In genomic region chr7:151675521-151675920, GRCh38 we compare ENCODE assay signal across 15 cellular contexts.
DNase-seq lines count a peak whose midpoint lies in the region; ATAC-seq and TF ChIP-seq lines count a peak whose summit lies in the region.
"Had no signal": no experiment of that assay in that cellular context is flagged by ENCODE, and none has a peak within 500 bp of the region (broad histone marks: within the 10 kb centered on the region; RNA-seq: fewer than 3 reads in every experiment).

No MANE protein-coding gene starts in this region.

- H2BK5ac ChIP-seq in neuronal stem cell (ENCODE audit: low read length): no peak overlapping the region

- peak overlapping the region; percentile 18 for H3K23ac ChIP-seq in neuronal stem cell (ENCODE audit: low read depth, low read length, poor library complexity)

- H3K9ac ChIP-seq in liver (ENCODE audit: low read depth in 1 of 2, low read length in 2 of 2) (no peak overlapping the region), neuronal stem cell (ENCODE audit: low read depth, low read length, poor library complexity) (no peak overlapping the region)
- H3K9ac ChIP-seq: BLaER1 had no signal

- TF ChIP-seq POLR2A in right lobe of liver (IDR thresholded peaks at IDR 0.05) (no peak), spleen (IDR thresholded peaks at IDR 0.05) (no peak), esophagus squamous epithelium (IDR thresholded peaks at IDR 0.05) (no peak)

- WGBS in liver: 87% methylated on average over 16 of the region's 16 CpGs
- WGBS in right lobe of liver (ENCODE audit: insufficient coverage, low coverage, low lambda C conversion rate, missing lambda C conversion rate): 80% methylated on average over 11 of the region's 16 CpGs
- no CpG with 5 or more reads among the region's 16 CpGs for WGBS in neuronal stem cell (ENCODE audit: extremely low coverage in 2 of 2, insufficient read length in 2 of 2, insufficient replicate concordance in 1 of 2), 2 donors
- WGBS in spleen, 5 donors: 70 to 86% (median 80%) methylated on average over 16 of the region's 16 CpGs
- 90 to 95% methylated on average over 15 to 16 of the region's 16 CpGs for WGBS in esophagus squamous epithelium, 2 donors

- no peak for TF ChIP-seq RAD21 in liver (IDR thresholded peaks at IDR 0.05)

- DNase-seq in right lobe of liver (no peak), neuronal stem cell (ENCODE audit: low spot score) (no peak), spleen (no peak), LoVo (ENCODE audit: low spot score) (no peak), esophagus squamous epithelium (lab: John Stamatoyannopoulos, UW) (no peak)
- DNase-seq in stimulated activated effector memory CD8-positive, alpha-beta T cell treated with anti-CD3 and anti-CD28 coated beads, Interleukin-12 subunit alpha, Interleukin-12 subunit beta, amount 100 ng/mL, for 72 hours (ENCODE audit: low spot score in 2 of 2): no peak
- DNase-seq: 8988T; Calu3; CD8-positive, alpha-beta T cell; DMS79 treated with DMSO at 0.1 percent for 48 hours; GF-D8 had no signal

- H3K4me1 Mint-ChIP-seq in stimulated activated effector memory CD8-positive, alpha-beta T cell treated with anti-CD3 and anti-CD28 coated beads, Interleukin-12 subunit alpha, Interleukin-12 subunit beta, amount 100 ng/mL, for 72 hours: peaks cover 33% of the 10 kb centered on the region

- no peaks in the 10 kb centered on the region for H3K79me1 ChIP-seq in neuronal stem cell (ENCODE audit: low read depth, low read length)

- H3K27me3 ChIP-seq in liver (ENCODE audit: control insufficient read depth in 4 of 4, insufficient read depth in 4 of 4, low read length in 3 of 4): no peaks in the 10 kb centered on the region
- no peaks in the 10 kb centered on the region for H3K27me3 ChIP-seq in right lobe of liver
- no peaks in the 10 kb centered on the region for H3K27me3 ChIP-seq in neuronal stem cell (ENCODE audit: control insufficient read depth in 3 of 3, insufficient read depth in 3 of 3, low read depth in 1 of 3, low read length in 3 of 3)
- no peaks in the 10 kb centered on the region for H3K27me3 ChIP-seq in spleen (replicated peaks in 1 of 7)
- no peaks in the 10 kb centered on the region for H3K27me3 ChIP-seq in esophagus squamous epithelium
- H3K27me3 ChIP-seq: BLaER1 had no signal

- peaks cover 7% of the 10 kb centered on the region for H3K36me3 Mint-ChIP-seq in stimulated activated effector memory CD8-positive, alpha-beta T cell treated with anti-CD3 and anti-CD28 coated beads, Interleukin-12 subunit alpha, Interleukin-12 subunit beta, amount 100 ng/mL, for 72 hours

- H3K27ac ChIP-seq in liver (ENCODE audit: low read depth in 1 of 2, low read length in 2 of 2): no peak overlapping the region
- H3K27ac ChIP-seq in right lobe of liver: no peak overlapping the region
- H3K27ac ChIP-seq in neuronal stem cell (replicated peaks; ENCODE audit: low read length): no peak overlapping the region
- peak overlapping the region in 3 of 8 donors; percentile 7 to 32 (median 29) for H3K27ac ChIP-seq in spleen
- no peak overlapping the region for H3K27ac ChIP-seq in esophagus squamous epithelium
- H3K27ac ChIP-seq: BLaER1 had no signal

- H3K14ac ChIP-seq in neuronal stem cell (ENCODE audit: low read length): no peak overlapping the region

- no peak overlapping the region for H2BK15ac ChIP-seq in neuronal stem cell (ENCODE audit: low read length)

- H2AFZ ChIP-seq in neuronal stem cell (ENCODE audit: low read length): no peak overlapping the region

- H3K9me3 ChIP-seq in liver (ENCODE audit: control insufficient read depth in 4 of 4, low read length in 3 of 4) (no peaks in the 10 kb centered on the region), right lobe of liver (no peaks in the 10 kb centered on the region), neuronal stem cell (replicated peaks in 1 of 2; ENCODE audit: control insufficient read depth in 2 of 2, insufficient read depth in 1 of 2, low read depth in 1 of 2, low read length in 2 of 2) (no peaks in the 10 kb centered on the region), spleen (no peaks in the 10 kb centered on the region), esophagus squamous epithelium (no peaks in the 10 kb centered on the region)
- H3K9me3 ChIP-seq: BLaER1, HAP-1 had no signal

- no peak overlapping the region for H3K4me3 Mint-ChIP-seq in stimulated activated effector memory CD8-positive, alpha-beta T cell treated with anti-CD3 and anti-CD28 coated beads, Interleukin-12 subunit alpha, Interleukin-12 subunit beta, amount 100 ng/mL, for 72 hours
- H3K4me3 Mint-ChIP-seq: CD14-positive monocyte; CD8-positive, alpha-beta T cell had no signal

- TF ChIP-seq CTCF in liver (IDR thresholded peaks at IDR 0.05; ENCODE audit: low read depth, low read length, missing input control): no peak
- no peak for TF ChIP-seq CTCF in right lobe of liver (IDR thresholded peaks at IDR 0.05)
- no peak for TF ChIP-seq CTCF in spleen (IDR thresholded peaks at IDR 0.05 in 8 of 11, conservative IDR thresholded peaks at IDR 0.05 in 3 of 11)
- TF ChIP-seq CTCF in esophagus squamous epithelium (IDR thresholded peaks at IDR 0.05): no peak

- H4K8ac ChIP-seq in neuronal stem cell (ENCODE audit: low read depth, low read length): no peak overlapping the region

- no peak overlapping the region for H4K91ac ChIP-seq in neuronal stem cell (ENCODE audit: low read depth, low read length, poor library complexity)

- H3K27ac Mint-ChIP-seq in stimulated activated effector memory CD8-positive, alpha-beta T cell treated with anti-CD3 and anti-CD28 coated beads, Interleukin-12 subunit alpha, Interleukin-12 subunit beta, amount 100 ng/mL, for 72 hours: peak overlapping the region; percentile 37
- H3K27ac Mint-ChIP-seq: CD8-positive, alpha-beta T cell had no signal

- H3K4me3 ChIP-seq in liver (ENCODE audit: low read depth in 1 of 3, low read length in 3 of 3): no peak overlapping the region
- H3K4me3 ChIP-seq in right lobe of liver: no peak overlapping the region
- no peak overlapping the region for H3K4me3 ChIP-seq in neuronal stem cell (ENCODE audit: low read length in 2 of 2)
- H3K4me3 ChIP-seq in spleen: no peak overlapping the region
- H3K4me3 ChIP-seq in esophagus squamous epithelium: no peak overlapping the region
- H3K4me3 ChIP-seq: BLaER1, HAP-1 had no signal

- no peak for ATAC-seq in right lobe of liver
- ATAC-seq in stimulated activated effector memory CD8-positive, alpha-beta T cell treated with anti-CD3 and anti-CD28 coated beads, Interleukin-12 subunit alpha, Interleukin-12 subunit beta, amount 100 ng/mL, for 72 hours: no peak
- ATAC-seq: CD8-positive, alpha-beta T cell had no signal

- intact Hi-C loops in right lobe of liver (cut with DNase I) (no loop called here), spleen (cut with DNase I; ENCODE audit: low total_unique reads) (no loop called here), esophagus squamous epithelium (cut with DNase I) (no loop called here)

- H3K9me3 Mint-ChIP-seq in stimulated activated effector memory CD8-positive, alpha-beta T cell treated with anti-CD3 and anti-CD28 coated beads, Interleukin-12 subunit alpha, Interleukin-12 subunit beta, amount 100 ng/mL, for 72 hours: no peaks in the 10 kb centered on the region
- H3K9me3 Mint-ChIP-seq: CD14-positive monocyte; CD8-positive, alpha-beta T cell had no signal

- no peak overlapping the region for H3K4ac ChIP-seq in neuronal stem cell (ENCODE audit: low read length)

- H2BK12ac ChIP-seq in neuronal stem cell (ENCODE audit: low read length): no peak overlapping the region

- H3K4me2 ChIP-seq in neuronal stem cell (ENCODE audit: insufficient read depth, low read length, poor library complexity, severe bottlenecking): no peak overlapping the region
- H3K4me2 ChIP-seq: BLaER1 had no signal

- H2AK5ac ChIP-seq in neuronal stem cell (ENCODE audit: low read depth, low read length): peak overlapping the region; percentile 32

- H2BK120ac ChIP-seq in neuronal stem cell (ENCODE audit: low read depth, low read length): no peak overlapping the region

- H3K18ac ChIP-seq in neuronal stem cell (ENCODE audit: low read length): no peak overlapping the region

- H3K4me1 ChIP-seq in liver (ENCODE audit: control insufficient read depth in 4 of 4, insufficient read depth in 4 of 4, low read length in 3 of 4) (peaks cover 0 to 9% (median 0%) of the 10 kb centered on the region in 4 donors), right lobe of liver (peaks cover 0 to 25% (median 4%) of the 10 kb centered on the region in 4 donors), neuronal stem cell (ENCODE audit: control insufficient read depth in 2 of 2, insufficient read depth in 1 of 2, low read depth in 1 of 2, low read length in 2 of 2) (peaks cover 6 to 11% of the 10 kb centered on the region in 2 donors), spleen (peaks cover 0 to 36% (median 15%) of the 10 kb centered on the region in 6 donors), esophagus squamous epithelium (peaks cover 24 to 56% (median 29%) of the 10 kb centered on the region in 3 donors)
- H3K4me1 ChIP-seq: HAP-1 had no signal

- H3K36me3 ChIP-seq in liver (ENCODE audit: control insufficient read depth in 4 of 4, insufficient read depth in 3 of 4, low read depth in 1 of 4, low read length in 3 of 4) (peaks cover 0 to 6% (median 3%) of the 10 kb centered on the region in 4 donors), right lobe of liver (peaks cover 0 to 5% (median 2%) of the 10 kb centered on the region in 4 donors), neuronal stem cell (replicated peaks in 1 of 2; ENCODE audit: control insufficient read depth in 2 of 2, insufficient read depth in 2 of 2, low read length in 2 of 2) (no peaks in the 10 kb centered on the region), spleen (peaks cover 0 to 29% (median 2%) of the 10 kb centered on the region in 6 donors), esophagus squamous epithelium (peaks cover 0 to 27% (median 0%) of the 10 kb centered on the region in 3 donors)
- H3K36me3 ChIP-seq: HAP-1 had no signal

TF ChIP-seq in liver, 16 proteins besides CTCF, POLR2A, EP300 and RAD21 (continues in another document):
- no peak for TF ChIP-seq TAF1 (conservative IDR thresholded peaks at IDR 0.05)
- no peak for TF ChIP-seq FOXA2 (IDR thresholded peaks at IDR 0.05)
- no peak for TF ChIP-seq EGR1 (IDR thresholded peaks at IDR 0.05; ENCODE audit: low read depth in 2 of 2)
- no peak for TF ChIP-seq ZBTB33 (IDR thresholded peaks at IDR 0.05)
- TF ChIP-seq NR2F2 (IDR thresholded peaks at IDR 0.05): peak; percentile 85
